17 cellular contexts compared by ENCODE assay signal in the genomic region with DNA sequence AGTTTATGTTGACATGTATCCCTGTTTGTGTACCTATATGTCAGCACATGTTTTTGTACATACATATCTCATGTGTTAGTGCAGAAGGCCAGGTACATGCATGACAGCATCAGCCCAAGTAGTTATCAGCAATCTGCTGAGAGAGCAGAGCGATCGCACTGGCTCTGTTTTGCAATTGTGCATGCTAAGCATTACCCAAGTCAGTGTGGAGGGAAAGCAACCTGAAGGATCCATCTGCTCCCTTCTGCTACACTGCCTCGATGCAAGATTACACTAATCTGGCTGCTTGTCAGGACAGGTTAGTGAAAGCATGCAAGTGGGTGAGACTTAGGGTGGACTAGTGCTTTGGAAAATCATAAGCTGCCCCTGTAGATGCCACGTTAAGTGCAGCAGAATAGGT.
A peak's percentile ranks its signal among the peaks of the same experiment; 100 is the strongest.
DNase-seq lines count a peak whose midpoint lies in the region; ATAC-seq, FAIRE-seq and TF ChIP-seq lines count a peak whose summit lies in the region.
"Had no signal": no experiment of that assay in that cellular context is flagged by ENCODE, and none has a peak within 500 bp of the region (broad histone marks: within the 10 kb centered on the region; RNA-seq: fewer than 3 reads in every experiment).

No MANE protein-coding gene starts in this region.

- peak; percentile 94 for FAIRE-seq in H54 (lab: Jason Lieb, UNC)

- H3K9me3 Mint-ChIP-seq in glutamatergic neuron (ENCODE audit: unreplicated experiment) = no peaks in the 10 kb centered on the region

- H3K36me3 Mint-ChIP-seq in glutamatergic neuron (ENCODE audit: unreplicated experiment) = no peaks in the 10 kb centered on the region

- peaks cover 4% of the 10 kb centered on the region for H3K27me3 Mint-ChIP-seq in glutamatergic neuron (ENCODE audit: unreplicated experiment)

- DNase-seq in D341Med (ENCODE audit: low spot score) = peak; percentile 64
- DNase-seq in H54 (ENCODE audit: insufficient read length, low spot score) = no peak
- peak; percentile 94 for DNase-seq in NCI-H82 treated with DMSO at 0.1 percent for 48 hours (lab: John Stamatoyannopoulos, UW; ENCODE audit: unreplicated experiment)
- DNase-seq in glutamatergic neuron = peak; percentile 26
- no peak for DNase-seq in epidermal melanocyte (ENCODE audit: insufficient read length, low spot score)
- DNase-seq: activated CD4-positive, alpha-beta T cell treated with anti-CD3 and anti-CD28 coated beads for 4 hours; activated gamma-delta T cell; activated T-cell treated with anti-CD3 and anti-CD28 coated beads, Interleukin-2, amount 50 U/mL, for 1 hour; DND-41; heart left ventricle; kidney glomerular epithelial cell; OCI-M1; stimulated activated CD4-positive, alpha-beta T cell treated with anti-CD3 and anti-CD28 coated beads, Interleukin-1b, Interleukin-23, amount 100 ng/mL, for 48 hours; stimulated activated CD8-positive, alpha-beta memory T cell treated with anti-CD3 and anti-CD28 coated beads, Interleukin-4, amount 100 ng/mL, for 48 hours; tibial artery had no signal

- no peak for TF ChIP-seq POLR2A in H54 (IDR thresholded peaks at IDR 0.05; ENCODE audit: low read depth, low read length)

- peak overlapping the region; percentile 75 for H3K27ac Mint-ChIP-seq in glutamatergic neuron (ENCODE audit: unreplicated experiment)

- H3K4me1 Mint-ChIP-seq in glutamatergic neuron (ENCODE audit: low read depth, unreplicated experiment) = peaks cover 52% of the 10 kb centered on the region

- H3K4me3 Mint-ChIP-seq in glutamatergic neuron (ENCODE audit: unreplicated experiment) = no peak overlapping the region

- ATAC-seq in GM18870 (IDR thresholded peaks at IDR 0.05; ENCODE audit: unreplicated experiment) (no peak), GM21515 (IDR thresholded peaks at IDR 0.05; ENCODE audit: unreplicated experiment) (no peak)
- ATAC-seq: heart left ventricle had no signal

- no peak for TF ChIP-seq CTCF in glutamatergic neuron (IDR thresholded peaks at IDR 0.05; ENCODE audit: partially characterized antibody, unreplicated experiment)

Comparison
In these comparisons a context has a peak if more than half of its experiments do, and no peak if none do; other contexts are left out.
1. DNase-seq: peak in D341Med (single experiment), NCI-H82 treated with DMSO at 0.1 percent for 48 hours (single experiment) and glutamatergic neuron (single experiment); none in H54 (single experiment) and epidermal melanocyte (single experiment).